ENCODE assay signal across 15 cellular contexts in genomic region chr19:33805313-33805712, GRCh38.
"Had no signal": no experiment of that assay in that cellular context is flagged by ENCODE, and none has a peak within 500 bp of the region (broad histone marks: within the 10 kb centered on the region; RNA-seq: fewer than 3 reads in every experiment).

No MANE protein-coding gene starts in this region.

- H3K27ac Mint-ChIP-seq: dendritic cell treated with granulocyte-macrophage colony-stimulating factor and Interleukin-4, amounts not matched to agents 40 ng/mL and 50 ng/mL, for 4 days; effector memory CD8-positive, alpha-beta T cell; natural killer cell had no signal

- H3K9me3 ChIP-seq: ovary, right atrium auricular region, testis, tibial nerve had no signal

- H3K27me3 ChIP-seq: foreskin keratinocyte, ovary, right atrium auricular region, testis, tibial nerve had no signal

- H3K4me2 ChIP-seq: smooth muscle cell had no signal

- H3K4me3 Mint-ChIP-seq: dendritic cell treated with granulocyte-macrophage colony-stimulating factor and Interleukin-4, amounts not matched to agents 40 ng/mL and 50 ng/mL, for 4 days; natural killer cell; neural crest cell had no signal

- H3K4me1 ChIP-seq: foreskin keratinocyte, testis had no signal

- H3K27me3 Mint-ChIP-seq: dendritic cell treated with granulocyte-macrophage colony-stimulating factor and Interleukin-4, amounts not matched to agents 40 ng/mL and 50 ng/mL, for 4 days had no signal

- ATAC-seq: effector memory CD8-positive, alpha-beta T cell; natural killer cell; stimulated activated naive CD8-positive, alpha-beta T cell treated with anti-CD3 and anti-CD28 coated beads, Interleukin-15, Interleukin-2, amounts not matched to agents 100 U/mL and 50 U/mL, for 24 hours had no signal

- H3K9me3 Mint-ChIP-seq: dendritic cell treated with granulocyte-macrophage colony-stimulating factor and Interleukin-4, amounts not matched to agents 40 ng/mL and 50 ng/mL, for 4 days; effector memory CD8-positive, alpha-beta T cell; natural killer cell; neural crest cell had no signal

- H3K36me3 ChIP-seq: ovary, right atrium auricular region had no signal

- H3K4me1 Mint-ChIP-seq: neural crest cell had no signal

- H3K36me3 Mint-ChIP-seq: natural killer cell had no signal

- DNase-seq: effector memory CD8-positive, alpha-beta T cell; foreskin keratinocyte; kidney glomerular epithelial cell; natural killer cell; nucleus accumbens; ovary; stimulated activated CD4-positive, alpha-beta T cell treated with anti-CD3 and anti-CD28 coated beads, Interleukin-2, amount 100 ng/mL, for 48 hours; stimulated activated naive CD8-positive, alpha-beta T cell treated with anti-CD3 and anti-CD28 coated beads, Interleukin-15, Interleukin-2, amounts not matched to agents 100 U/mL and 50 U/mL, for 24 hours; testis had no signal

- H3K4me3 ChIP-seq: ovary, right atrium auricular region, smooth muscle cell, testis, tibial nerve had no signal

- H3K27ac ChIP-seq: epithelial cell of prostate, foreskin keratinocyte, ovary, testis, tibial nerve had no signal
